7 cellular contexts compared by ENCODE assay signal in genomic region chrX:56778924-56779468, GRCh38. TPM values are rescaled to one million over a fixed set of nuclear protein-coding genes. Genes with fewer than 3 reads are reported as not detected.
A peak's percentile ranks its signal among the peaks of the same experiment; 100 is the strongest.
DNase-seq lines count a peak whose midpoint lies in the region; ATAC-seq, FAIRE-seq and TF ChIP-seq lines count a peak whose summit lies in the region.
"Not testable (repeated sequence)": the region's sequence is repeated elsewhere in the genome, so short reads cannot be mapped to it uniquely, and the experiment has no call there.

No MANE protein-coding gene starts in this region.

- peaks cover 0 to 23% (median 0%) of the 10 kb centered on the region in 9 donors for H3K4me1 ChIP-seq in heart right ventricle
- not testable (repeated sequence) for H3K4me1 ChIP-seq in pancreas

- peak; percentile 51 for ATAC-seq in GM18870 (IDR thresholded peaks at IDR 0.05; ENCODE audit: unreplicated experiment)
- peak; percentile 48 for ATAC-seq in GM19463 (IDR thresholded peaks at IDR 0.05; ENCODE audit: unreplicated experiment)
- ATAC-seq in GM21825 (IDR thresholded peaks at IDR 0.05; ENCODE audit: unreplicated experiment) = peak; percentile 44
- peak; percentile 33 for ATAC-seq in HG03064 (IDR thresholded peaks at IDR 0.05; ENCODE audit: low read depth, unreplicated experiment)
- peak; percentile 29 for ATAC-seq in HG03558 (IDR thresholded peaks at IDR 0.05; ENCODE audit: extremely low read depth, unreplicated experiment)
- peak in 6 of 8 donors; percentile 9 to 91 (median 51) for ATAC-seq in heart right ventricle
- ATAC-seq in pancreas = peak; percentile 73 to 87 (median 82)

- WGBS in heart right ventricle, 2 donors = no CpG with 5 or more reads among the region's 24 CpGs
- WGBS in pancreas, 2 donors = no CpG with 5 or more reads among the region's 24 CpGs

- not testable (repeated sequence) for DNase-seq in heart right ventricle, pancreas

- H3K4me3 ChIP-seq in heart right ventricle, pancreas: not testable (repeated sequence)

- intact Hi-C loops in heart right ventricle (cut with DNase I); pancreas (cut with DNase I): not testable (repeated sequence)

- TF ChIP-seq CTCF in heart right ventricle (IDR thresholded peaks at IDR 0.05); pancreas (IDR thresholded peaks at IDR 0.05): not testable (repeated sequence)

- not testable (repeated sequence) for H3K27ac ChIP-seq in heart right ventricle, pancreas

- not testable (repeated sequence) for H3K36me3 ChIP-seq in heart right ventricle, pancreas

- not testable (repeated sequence) for FAIRE-seq in pancreas (lab: Jason Lieb, UNC)

- H3K27me3 ChIP-seq in heart right ventricle, pancreas: not testable (repeated sequence)

- H3K9me3 ChIP-seq in heart right ventricle, pancreas: not testable (repeated sequence)

RNA-seq across cellular contexts. Expression of gene NBDY, which starts 50.0 kb away (rescaled TPM):
- total RNA-seq in heart right ventricle (10 to 100 TPM; 14.7 to 36.7 (median 25.7) TPM), pancreas (10 to 100 TPM in 2 of 6 donors, 1 to 10 TPM in 4; 7.0 to 22.8 (median 9.1) TPM)
- polyA plus RNA-seq in heart right ventricle (10 to 100 TPM; 11.4 to 29.1 TPM), pancreas (10 to 100 TPM in 1 of 2 donors, 1 to 10 TPM in 1; 7.9 to 19.9 TPM)

Comparison
In these comparisons a context has a peak if more than half of its experiments do, and no peak if none do; other contexts are left out.
1. ATAC-seq: peak in every context shown above with its lines; median percentile 82 in pancreas; 51 in GM18870; 51 in heart right ventricle; 48 in GM19463; 44 in GM21825; 33 in HG03064; 29 in HG03558.